ENCODE assay signal across 14 cellular contexts in genomic region chr6:4396032-4396431, GRCh38.
"Had no signal": no experiment of that assay in that cellular context is flagged by ENCODE, and none has a peak within 500 bp of the region (broad histone marks: within the 10 kb centered on the region; RNA-seq: fewer than 3 reads in every experiment).

No MANE protein-coding gene starts in this region.

- H3K27ac ChIP-seq: heart left ventricle, ovary had no signal

- H3K9me3 Mint-ChIP-seq: activated T-helper 1 cell treated with anti-CD3 and anti-CD28 coated beads, Interleukin-12 subunit alpha, Interleukin-12 subunit beta, Interleukin-2, Interleukin-4 antibody, amounts not matched to agents 30 ng/mL and 10 ng/mL and 1 ng/mL, durations not matched to agents 14 hours and 24 hours and 36 hours; immature natural killer cell; stimulated activated effector memory CD8-positive, alpha-beta T cell treated with anti-CD3 and anti-CD28 coated beads, Interleukin-12 subunit alpha, Interleukin-12 subunit beta, amount 100 ng/mL, for 72 hours had no signal

- H3K4me3 ChIP-seq: heart left ventricle, lung, ovary had no signal

- H3K27ac Mint-ChIP-seq: activated naive CD8-positive, alpha-beta T cell treated with anti-CD3 and anti-CD28 coated beads, Interleukin-2, amount 10 ng/mL, durations not matched to agents 7 days and 5 days; activated T-helper 1 cell treated with anti-CD3 and anti-CD28 coated beads, Interleukin-12 subunit alpha, Interleukin-12 subunit beta, Interleukin-2, Interleukin-4 antibody, amounts not matched to agents 30 ng/mL and 10 ng/mL and 1 ng/mL, durations not matched to agents 14 hours and 24 hours and 36 hours; immature natural killer cell; stimulated activated effector memory CD8-positive, alpha-beta T cell treated with anti-CD3 and anti-CD28 coated beads, Interleukin-12 subunit alpha, Interleukin-12 subunit beta, amount 100 ng/mL, for 72 hours had no signal

- H3K4me1 Mint-ChIP-seq: activated naive CD8-positive, alpha-beta T cell treated with anti-CD3 and anti-CD28 coated beads, Interleukin-2, amount 10 ng/mL, durations not matched to agents 7 days and 5 days; immature natural killer cell; stimulated activated effector memory CD8-positive, alpha-beta T cell treated with anti-CD3 and anti-CD28 coated beads, Interleukin-12 subunit alpha, Interleukin-12 subunit beta, amount 100 ng/mL, for 72 hours had no signal

- H3K9me3 ChIP-seq: heart left ventricle, ovary had no signal

- H3K27me3 ChIP-seq: heart left ventricle, ovary had no signal

- H3K36me3 Mint-ChIP-seq: activated naive CD8-positive, alpha-beta T cell treated with anti-CD3 and anti-CD28 coated beads, Interleukin-2, amount 10 ng/mL, durations not matched to agents 7 days and 5 days; immature natural killer cell; stimulated activated effector memory CD8-positive, alpha-beta T cell treated with anti-CD3 and anti-CD28 coated beads, Interleukin-12 subunit alpha, Interleukin-12 subunit beta, amount 100 ng/mL, for 72 hours had no signal

- DNase-seq: activated CD4-positive, alpha-beta T cell treated with anti-CD3 and anti-CD28 coated beads, Interleukin-2, amount 50 U/mL, for 1 hour; activated CD8-positive, alpha-beta memory T cell treated with anti-CD3 and anti-CD28 coated beads for 24 hours; activated naive CD8-positive, alpha-beta T cell treated with anti-CD3 and anti-CD28 coated beads, Interleukin-2, amount 10 ng/mL, durations not matched to agents 7 days and 5 days; cerebellar nuclear complex; heart left ventricle; immature natural killer cell; midbrain; ovary; T-helper 1 cell; T1000 had no signal

- H3K4me3 Mint-ChIP-seq: activated naive CD8-positive, alpha-beta T cell treated with anti-CD3 and anti-CD28 coated beads, Interleukin-2, amount 10 ng/mL, durations not matched to agents 7 days and 5 days; activated T-helper 1 cell treated with anti-CD3 and anti-CD28 coated beads, Interleukin-12 subunit alpha, Interleukin-12 subunit beta, Interleukin-2, Interleukin-4 antibody, amounts not matched to agents 30 ng/mL and 10 ng/mL and 1 ng/mL, durations not matched to agents 14 hours and 24 hours and 36 hours; immature natural killer cell; stimulated activated effector memory CD8-positive, alpha-beta T cell treated with anti-CD3 and anti-CD28 coated beads, Interleukin-12 subunit alpha, Interleukin-12 subunit beta, amount 100 ng/mL, for 72 hours had no signal

- H3K36me3 ChIP-seq: heart left ventricle, ovary had no signal

- ATAC-seq: activated CD4-positive, CD25-positive, alpha-beta regulatory T cell treated with anti-CD3 and anti-CD28 coated beads, Interleukin-2, amount 50 U/mL, for 24 hours; heart left ventricle; stimulated activated effector memory CD8-positive, alpha-beta T cell treated with anti-CD3 and anti-CD28 coated beads, Interleukin-12 subunit alpha, Interleukin-12 subunit beta, amount 100 ng/mL, for 72 hours had no signal
